In the genomic region with DNA sequence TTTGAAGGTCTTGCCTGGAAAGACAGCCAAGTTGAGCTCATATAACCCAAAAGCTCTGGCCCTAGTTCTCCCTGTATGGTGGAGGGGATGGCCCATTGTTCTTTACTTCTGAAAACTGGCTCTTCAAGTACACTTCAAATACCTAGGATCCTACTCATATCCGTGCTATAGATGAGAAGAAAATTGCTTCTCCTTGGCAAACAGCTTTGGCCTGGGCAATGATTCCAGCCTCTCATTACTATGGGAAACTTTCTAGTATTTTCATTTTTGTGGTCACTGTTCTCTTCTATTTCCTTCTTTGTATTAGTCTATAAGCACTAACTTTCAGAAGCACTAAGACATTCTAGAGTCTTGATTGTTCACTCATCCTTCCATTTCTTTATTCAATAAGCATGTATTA, we compare ENCODE assay signal across 16 cellular contexts. TPM values are rescaled to one million over a fixed set of nuclear protein-coding genes. Genes with fewer than 3 reads are reported as not detected.
DNase-seq lines count a peak whose midpoint lies in the region; ATAC-seq and TF ChIP-seq lines count a peak whose summit lies in the region.
"Had no signal": no experiment of that assay in that cellular context is flagged by ENCODE, and none has a peak within 500 bp of the region (broad histone marks: within the 10 kb centered on the region; RNA-seq: fewer than 3 reads in every experiment).

No MANE protein-coding gene starts in this region.

- H3K4me3 ChIP-seq in cardiac fibroblast (replicated peaks in 1 of 2; ENCODE audit: low read depth in 2 of 2, low read length in 2 of 2), result no peak overlapping the region
- H3K4me3 ChIP-seq in skeletal muscle cell (ENCODE audit: low read depth, low read length), result no peak overlapping the region
- H3K4me3 ChIP-seq: GM12878 had no signal

- no peak for TF ChIP-seq RAD21 in Ishikawa (IDR thresholded peaks at IDR 0.05; ENCODE audit: low read depth)

- no peak for TF ChIP-seq CTCF in cardiac fibroblast (IDR thresholded peaks at IDR 0.05; ENCODE audit: low read depth, low read length)

- in situ Hi-C loops in KBM-7 (cut with MboI; ENCODE audit: low pct_unique_long_range_greater_than_20kb, low sequenced_read_pairs), result no loop called here

- DNase-seq in Daoy (ENCODE audit: low read depth) (peak; percentile 30), cardiac fibroblast (ENCODE audit: low read depth in 2 of 2) (peak; percentile 69 to 84), skeletal muscle cell (ENCODE audit: low read depth) (peak; percentile 18), NCI-H187 (lab: John Stamatoyannopoulos, UW) (no peak), KBM-7 (no peak)
- DNase-seq: BE2C; CD8-positive, alpha-beta T cell; EL; HCEC 1CT; NCI-H2107; NCI-H69; SHP77 had no signal

- no peak for ATAC-seq in GM19455 (IDR thresholded peaks at IDR 0.05; ENCODE audit: unreplicated experiment)
- ATAC-seq: CD8-positive, alpha-beta T cell; GM12878; Panc1 had no signal

- peak; percentile 39; the same call in 1 of the 2 replicates for TF ChIP-seq EP300 in Ishikawa (IDR thresholded peaks at IDR 0.05; ENCODE audit: borderline replicate concordance)

TF ChIP-seq in Ishikawa, 13 proteins besides CTCF, POLR2A, EP300 and RAD21:
- TF ChIP-seq TEAD4 (IDR thresholded peaks at IDR 0.05), result 0 out of 2 replicates have a peak, but pooled peaks have one; percentile 26
- no peak for TF ChIP-seq NFIC (IDR thresholded peaks at IDR 0.05)
- TF ChIP-seq YY1 (IDR thresholded peaks at IDR 0.05; ENCODE audit: low read depth), result no peak
- TF ChIP-seq EGR1 (IDR thresholded peaks at IDR 0.05), result no peak
- no peak for TF ChIP-seq TCF12 (IDR thresholded peaks at IDR 0.05; ENCODE audit: low read depth)
- no peak for TF ChIP-seq CEBPB (IDR thresholded peaks at IDR 0.05)

RNA-seq across cellular contexts. Expression of a gene that starts 53.7 kb away (rescaled TPM):
- total RNA-seq in Daoy (2014; rRNA removed; shearing (Covaris generic)), result 16.6 and 18.1 TPM in 2 replicates
- total RNA-seq: CD8-positive, alpha-beta T cell had no signal

Comparison
In these comparisons a context has a peak if more than half of its experiments do, and no peak if none do; other contexts are left out.
1. DNase-seq: peak in Daoy (single experiment), cardiac fibroblast (2 of 2) and skeletal muscle cell (single experiment); none in NCI-H187 (0 of 2) and KBM-7 (single experiment).